ENCODE assay signal across 21 cellular contexts in genomic region chr18:32037616-32038015, GRCh38. TPM values are rescaled to one million over a fixed set of nuclear protein-coding genes. Genes with fewer than 3 reads are reported as not detected.
"Had no signal": no experiment of that assay in that cellular context is flagged by ENCODE, and none has a peak within 500 bp of the region (broad histone marks: within the 10 kb centered on the region; RNA-seq: fewer than 3 reads in every experiment).

No MANE protein-coding gene starts in this region.

- H3K9me3 Mint-ChIP-seq: activated T-helper 17 cell treated with anti-CD3 and anti-CD28 coated beads, Interleukin-2, amount 50 U/mL, for 72 hours; brain had no signal

- DNase-seq: activated CD4-positive, alpha-beta T cell treated with anti-CD3 and anti-CD28 coated beads, Interleukin-2, amount 50 U/mL, for 4 hours; activated naive CD4-positive, alpha-beta T cell treated with Interleukin-2 at 50 U/mL for 16 hours; aorta; effector CD4-positive, alpha-beta T cell; foreskin melanocyte; hippocampal formation; left ventricle myocardium inferior; naive thymus-derived CD4-positive, alpha-beta T cell; retina; sigmoid colon; stimulated activated CD4-positive, alpha-beta T cell treated with anti-CD3 and anti-CD28 coated beads, Interleukin-15, amount 100 ng/mL, for 24 hours; stimulated activated naive CD4-positive, alpha-beta T cell had no signal

- H3K4me1 Mint-ChIP-seq: brain, WTC11 had no signal

- H3K27ac Mint-ChIP-seq: brain; dendritic cell treated with granulocyte-macrophage colony-stimulating factor and Interleukin-4, amounts not matched to agents 40 ng/mL and 50 ng/mL, for 4 days; progenitor cell of endocrine pancreas; type B pancreatic cell; WTC11 had no signal

- H3K27me3 Mint-ChIP-seq: activated T-helper 17 cell treated with anti-CD3 and anti-CD28 coated beads, Interleukin-2, amount 50 U/mL, for 72 hours; dendritic cell treated with granulocyte-macrophage colony-stimulating factor and Interleukin-4, amounts not matched to agents 40 ng/mL and 50 ng/mL, for 4 days; naive thymus-derived CD4-positive, alpha-beta T cell; progenitor cell of endocrine pancreas; type B pancreatic cell had no signal

- H3K4me3 ChIP-seq: left ventricle myocardium inferior, sigmoid colon, smooth muscle cell, thoracic aorta, vagina had no signal

- ATAC-seq: naive thymus-derived CD4-positive, alpha-beta T cell; WTC11 had no signal

- H3K4me3 Mint-ChIP-seq: brain; dendritic cell treated with granulocyte-macrophage colony-stimulating factor and Interleukin-4, amounts not matched to agents 40 ng/mL and 50 ng/mL, for 4 days; type B pancreatic cell; WTC11 had no signal

RNA-seq across cellular contexts. Expression of gene RNF125, which starts 19.0 kb away (rescaled TPM):
- polyA plus RNA-seq: smooth muscle cell had no signal
